In genomic region chr5:129413570-129413969, GRCh38 we compare ENCODE assay signal across 37 cellular contexts. TPM values are rescaled to one million over a fixed set of nuclear protein-coding genes. Genes with fewer than 3 reads are reported as not detected.
"Had no signal": no experiment of that assay in that cellular context is flagged by ENCODE, and none has a peak within 500 bp of the region (broad histone marks: within the 10 kb centered on the region; RNA-seq: fewer than 3 reads in every experiment).

No MANE protein-coding gene starts in this region.

- H3K36me3 ChIP-seq: MG63 had no signal

- H3K4me3 ChIP-seq: MG63 had no signal

- H3K27me3 ChIP-seq: MG63 had no signal

- DNase-seq: Karpas-422, Kasumi-1, MG63, MM.1S, MV-4-11, NCI-H1048, NCI-H1092, NCI-H1092 treated with DMSO at 0.1 percent for 48 hours, NCI-H1105, NCI-H1105 treated with DMSO at 0.1 percent for 48 hours, NCI-H1417, NCI-H1417 treated with DMSO at 0.1 percent for 48 hours, NCI-H1436, NCI-H1436 treated with DMSO at 0.1 percent for 48 hours, NCI-H146, NCI-H1694, NCI-H1694 treated with DMSO at 0.1 percent for 48 hours, NCI-H187, NCI-H187 treated with DMSO at 0.1 percent for 48 hours, NCI-H1930, NCI-H2029, NCI-H2029 treated with DMSO at 0.1 percent for 48 hours, NCI-H2081, NCI-H2081 treated with DMSO at 0.1 percent for 48 hours, NCI-H2107, NCI-H2171, NCI-H2171 treated with DMSO at 0.1 percent for 48 hours, NCI-H2227 treated with DMSO at 0.1 percent for 48 hours, NCI-H226, NCI-H345, NCI-H446, NCI-H446 treated with DMSO at 0.1 percent for 48 hours, NCI-H510A, NCI-H510A treated with DMSO at 0.1 percent for 48 hours had no signal

RNA-seq across cellular contexts. Expression of gene ADAMTS19, which starts 46.5 kb away (rescaled TPM):
- total RNA-seq: LHCN-M2, MCF 10A, NCI-H460 had no signal
